Comparison of ENCODE assay signal across 10 cellular contexts in the genomic region with DNA sequence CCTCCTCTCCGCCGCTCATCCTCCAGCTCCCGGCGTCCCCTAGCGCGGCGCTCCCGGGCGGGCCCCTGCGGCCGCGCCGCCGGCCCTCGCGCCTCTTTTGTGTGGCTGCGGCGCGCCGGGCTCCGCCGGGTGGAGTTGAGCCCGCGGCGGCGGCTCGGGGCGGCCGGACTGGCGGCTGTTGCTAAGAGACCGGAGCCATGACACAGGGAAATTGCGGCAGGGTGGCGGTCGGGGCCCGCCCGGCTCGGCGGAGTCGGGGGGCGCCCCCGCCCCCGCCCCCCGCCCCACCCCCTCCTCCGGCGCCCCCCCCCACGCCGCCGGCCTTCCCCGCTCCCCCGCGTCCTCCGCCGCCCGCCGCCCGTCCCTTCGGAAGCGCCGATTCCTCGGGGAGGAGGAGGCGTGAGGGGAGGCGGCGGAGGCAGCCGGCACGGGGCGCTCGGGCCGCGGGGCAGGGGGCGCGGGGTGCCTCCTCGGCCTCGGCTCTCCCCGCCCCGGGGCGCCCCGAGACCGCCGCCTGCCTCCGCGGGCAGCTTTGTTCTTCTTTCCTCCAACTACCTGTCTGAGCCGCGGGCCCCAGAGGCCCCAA. TPM values are rescaled to one million over a fixed set of nuclear protein-coding genes. Genes with fewer than 3 reads are reported as not detected.
DNase-seq lines count a peak whose midpoint lies in the region; ATAC-seq, FAIRE-seq and TF ChIP-seq lines count a peak whose summit lies in the region.
"Had no signal": no experiment of that assay in that cellular context is flagged by ENCODE, and none has a peak within 500 bp of the region (broad histone marks: within the 10 kb centered on the region; RNA-seq: fewer than 3 reads in every experiment).

TMEM200C (minus strand) TSS at position 223 of the 586 bp plus-strand sequence. CDS start 3,459 bp downstream, outside the sequence.

- FAIRE-seq in H54 (lab: Jason Lieb, UNC): no peak

- peak; percentile 4 to 50 for ATAC-seq in natural killer cell treated with Interleukin-12 subunit alpha and Interleukin-12 subunit beta and Interleukin-15 and Interleukin-18, amount 100 ng/mL, for 72 hours
- no peak for ATAC-seq in sciatic nerve

- H3K9me3 Mint-ChIP-seq in endodermal cell: no peaks in the 10 kb centered on the region
- no peaks in the 10 kb centered on the region for H3K9me3 Mint-ChIP-seq in natural killer cell treated with Interleukin-12 subunit alpha and Interleukin-12 subunit beta and Interleukin-15 and Interleukin-18, amount 100 ng/mL, for 72 hours

- no peaks in the 10 kb centered on the region for H3K9me3 ChIP-seq in endodermal cell (ENCODE audit: control insufficient read depth, low read length)
- H3K9me3 ChIP-seq: neutrophil had no signal

- no peaks in the 10 kb centered on the region for H3K36me3 Mint-ChIP-seq in endodermal cell (ENCODE audit: low read depth)
- H3K36me3 Mint-ChIP-seq in natural killer cell treated with Interleukin-12 subunit alpha and Interleukin-12 subunit beta and Interleukin-15 and Interleukin-18, amount 100 ng/mL, for 72 hours: no peaks in the 10 kb centered on the region

- no peaks in the 10 kb centered on the region for H3K36me3 ChIP-seq in endodermal cell (ENCODE audit: control insufficient read depth, insufficient read depth, low read length)
- H3K36me3 ChIP-seq: neutrophil had no signal

- peak; percentile 41 to 44 (median 43) for DNase-seq in NCI-H1417 (lab: John Stamatoyannopoulos, UW)
- DNase-seq in NCI-H1417 treated with DMSO at 0.1 percent for 48 hours (lab: John Stamatoyannopoulos, UW): no peak
- peak; percentile 7 for DNase-seq in KBM-7
- DNase-seq in endodermal cell: peak; percentile 84
- no peak for DNase-seq in natural killer cell treated with Interleukin-12 subunit alpha and Interleukin-12 subunit beta and Interleukin-15 and Interleukin-18, amount 100 ng/mL, for 72 hours (ENCODE audit: low spot score)
- no peak for DNase-seq in NCI-H2107 (lab: John Stamatoyannopoulos, UW)
- no peak for DNase-seq in H54 (ENCODE audit: insufficient read length, low spot score)
- no peak for DNase-seq in sciatic nerve (ENCODE audit: low spot score)

- 0% methylated on average over 8 to 63 of the region's 83 CpGs for WGBS in endodermal cell (ENCODE audit: insufficient coverage in 1 of 2, insufficient read length in 1 of 2), 2 experiments

- peaks cover 54% of the 10 kb centered on the region for H3K27me3 Mint-ChIP-seq in endodermal cell (ENCODE audit: insufficient read depth)
- peaks cover 49 to 58% of the 10 kb centered on the region in 2 donors for H3K27me3 Mint-ChIP-seq in natural killer cell treated with Interleukin-12 subunit alpha and Interleukin-12 subunit beta and Interleukin-15 and Interleukin-18, amount 100 ng/mL, for 72 hours

- peaks cover 10% of the 10 kb centered on the region for H3K4me1 ChIP-seq in endodermal cell (ENCODE audit: control insufficient read depth, insufficient read depth, low read length)

- intact Hi-C loops in sciatic nerve (cut with DNase I): no loop called here

- no peak within 1 kb of the TSS for H3K27ac Mint-ChIP-seq in endodermal cell
- H3K27ac Mint-ChIP-seq in natural killer cell treated with Interleukin-12 subunit alpha and Interleukin-12 subunit beta and Interleukin-15 and Interleukin-18, amount 100 ng/mL, for 72 hours: no peak within 1 kb of the TSS

- peaks cover 37% of the 10 kb centered on the region for H3K27me3 ChIP-seq in endodermal cell (ENCODE audit: control insufficient read depth, insufficient read depth, low read length, poor library complexity, severe bottlenecking)

- peak within 1 kb of the TSS; percentile 97 for H3K27ac ChIP-seq in endodermal cell (ENCODE audit: low read depth, low read length)
- H3K27ac ChIP-seq: neutrophil had no signal

- no peak for TF ChIP-seq CTCF in endodermal cell (conservative IDR thresholded peaks at IDR 0.05)

- H3K4me3 Mint-ChIP-seq in endodermal cell: peak within 1 kb of the TSS; percentile 72
- peak within 1 kb of the TSS; percentile 48 for H3K4me3 Mint-ChIP-seq in natural killer cell treated with Interleukin-12 subunit alpha and Interleukin-12 subunit beta and Interleukin-15 and Interleukin-18, amount 100 ng/mL, for 72 hours

- peak within 1 kb of the TSS; percentile 87 for H3K4me3 ChIP-seq in endodermal cell (ENCODE audit: low read length)

- in situ Hi-C loops in KBM-7 (cut with MboI; ENCODE audit: low pct_unique_long_range_greater_than_20kb, low sequenced_read_pairs): no loop called here

- H3K9ac ChIP-seq in endodermal cell (ENCODE audit: extremely low read depth, low read length, poor library complexity, severe bottlenecking): peak within 1 kb of the TSS; percentile 81

- no peak; the same call in 1 of the 2 replicates for TF ChIP-seq POLR2A in H54 (IDR thresholded peaks at IDR 0.05; ENCODE audit: low read depth, low read length)

- peaks cover 39% of the 10 kb centered on the region for H3K4me1 Mint-ChIP-seq in endodermal cell
- peaks cover 0 to 10% of the 10 kb centered on the region in 2 donors for H3K4me1 Mint-ChIP-seq in natural killer cell treated with Interleukin-12 subunit alpha and Interleukin-12 subunit beta and Interleukin-15 and Interleukin-18, amount 100 ng/mL, for 72 hours (ENCODE audit: low read depth in 2 of 2)

RNA-seq across cellular contexts. Expression of gene TMEM200C, which starts in this region (rescaled TPM):
- 1 to 10 TPM; 4.7 to 7.3 TPM for total RNA-seq in endodermal cell
- polyA plus RNA-seq in endodermal cell (2013, experiment 1 of 2): 8.8 TPM
- 9.9 TPM for polyA plus RNA-seq in endodermal cell (2013, experiment 2 of 2)
- not detected for total RNA-seq in natural killer cell treated with Interleukin-12 subunit alpha and Interleukin-12 subunit beta and Interleukin-15 and Interleukin-18, amount 100 ng/mL, for 72 hours
- 0.94 TPM for total RNA-seq in sciatic nerve
- total RNA-seq: RPMI7951 had no signal

Comparison
In these comparisons a context has a peak if more than half of its experiments do, and no peak if none do; other contexts are left out.
1. DNase-seq: peak in NCI-H1417 (3 of 3), KBM-7 (single experiment) and endodermal cell (single experiment); none in NCI-H1417 treated with DMSO at 0.1 percent for 48 hours (single experiment), natural killer cell treated with Interleukin-12 subunit alpha and Interleukin-12 subunit beta and Interleukin-15 and Interleukin-18, amount 100 ng/mL, for 72 hours (single experiment), NCI-H2107 (single experiment), H54 (single experiment) and sciatic nerve (single experiment).
2. Peak in ATAC-seq in natural killer cell treated with Interleukin-12 subunit alpha and Interleukin-12 subunit beta and Interleukin-15 and Interleukin-18, amount 100 ng/mL, for 72 hours; RNA of the gene not detected or under 1 TPM.